ENCODE assay signal across 1 cellular context in the genomic region with DNA sequence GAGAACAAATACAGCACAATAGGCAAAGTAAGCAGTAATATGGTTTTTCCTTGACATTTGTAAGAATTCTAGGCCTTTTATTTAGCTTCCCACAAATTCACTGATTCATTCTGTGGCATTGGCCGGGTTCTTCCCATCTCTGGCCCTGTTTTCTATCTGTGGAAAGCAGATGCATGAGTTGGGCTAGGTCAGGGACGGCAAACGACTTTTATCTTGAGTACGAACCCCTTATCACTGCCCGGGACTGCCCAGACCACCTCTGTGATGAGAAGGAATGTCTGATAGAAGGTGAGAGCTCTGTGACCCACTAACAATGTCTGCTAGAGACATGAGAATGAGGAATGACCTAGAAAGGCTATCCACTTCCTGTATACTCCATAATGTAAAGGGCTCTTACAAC.
A peak's percentile ranks its signal among the peaks of the same experiment; 100 is the strongest.
TF ChIP-seq lines count a peak whose summit lies in the region.

No MANE protein-coding gene starts in this region.

TF ChIP-seq in K562, 482 proteins besides CTCF, POLR2A, EP300 and RAD21 (continued from another document and continues in another):
- TF ChIP-seq E2F8 (IDR thresholded peaks at IDR 0.05; ENCODE audit: low read depth, partially characterized antibody) (no peak), ZNF764 (CRISPR knock-in tag; IDR thresholded peaks at IDR 0.05; ENCODE audit: low read depth) (no peak), EP400 (IDR thresholded peaks at IDR 0.05) (peak; percentile 25; the same call in 1 of the 2 replicates), RREB1 (CRISPR knock-in tag; IDR thresholded peaks at IDR 0.05) (no peak), CSDE1 (IDR thresholded peaks at IDR 0.05) (no peak), ZNF165 (CRISPR knock-in tag; IDR thresholded peaks at IDR 0.05; ENCODE audit: borderline replicate concordance) (no peak), ATF6 (CRISPR knock-in tag; IDR thresholded peaks at IDR 0.05) (no peak), SMAD2 (IDR thresholded peaks at IDR 0.05; ENCODE audit: low read depth, low read length) (no peak), ADNP (tag; IDR thresholded peaks at IDR 0.05) (0 out of 2 replicates have a peak, but pooled peaks have one; percentile 53), ZFPM2 (CRISPR knock-in tag; IDR thresholded peaks at IDR 0.05) (no peak), ZNF217 (CRISPR knock-in tag; IDR thresholded peaks at IDR 0.05) (no peak), ZNF24 (IDR thresholded peaks at IDR 0.05) (peak; percentile 30; the same call in 1 of the 2 replicates), FOXP4 (CRISPR knock-in tag; IDR thresholded peaks at IDR 0.05; ENCODE audit: borderline replicate concordance) (no peak), DLX4 (CRISPR knock-in tag; IDR thresholded peaks at IDR 0.05) (no peak), ZNF398 (CRISPR knock-in tag; IDR thresholded peaks at IDR 0.05) (no peak)
- TF ChIP-seq, protein P1, sequence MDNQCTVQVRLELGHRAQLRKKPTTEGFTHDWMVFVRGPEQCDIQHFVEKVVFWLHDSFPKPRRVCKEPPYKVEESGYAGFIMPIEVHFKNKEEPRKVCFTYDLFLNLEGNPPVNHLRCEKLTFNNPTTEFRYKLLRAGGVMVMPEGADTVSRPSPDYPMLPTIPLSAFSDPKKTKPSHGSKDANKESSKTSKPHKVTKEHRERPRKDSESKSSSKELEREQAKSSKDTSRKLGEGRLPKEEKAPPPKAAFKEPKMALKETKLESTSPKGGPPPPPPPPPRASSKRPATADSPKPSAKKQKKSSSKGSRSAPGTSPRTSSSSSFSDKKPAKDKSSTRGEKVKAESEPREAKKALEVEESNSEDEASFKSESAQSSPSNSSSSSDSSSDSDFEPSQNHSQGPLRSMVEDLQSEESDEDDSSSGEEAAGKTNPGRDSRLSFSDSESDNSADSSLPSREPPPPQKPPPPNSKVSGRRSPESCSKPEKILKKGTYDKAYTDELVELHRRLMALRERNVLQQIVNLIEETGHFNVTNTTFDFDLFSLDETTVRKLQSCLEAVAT (IDR thresholded peaks at IDR 0.05): peak in 1 of 2 experiments; percentile 99; a peak in 2 of 4 replicates
- TF ChIP-seq, protein P2, sequence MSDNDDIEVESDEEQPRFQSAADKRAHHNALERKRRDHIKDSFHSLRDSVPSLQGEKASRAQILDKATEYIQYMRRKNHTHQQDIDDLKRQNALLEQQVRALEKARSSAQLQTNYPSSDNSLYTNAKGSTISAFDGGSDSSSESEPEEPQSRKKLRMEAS (CRISPR knock-in tag; IDR thresholded peaks at IDR 0.05): no peak
- TF ChIP-seq, protein P3, sequence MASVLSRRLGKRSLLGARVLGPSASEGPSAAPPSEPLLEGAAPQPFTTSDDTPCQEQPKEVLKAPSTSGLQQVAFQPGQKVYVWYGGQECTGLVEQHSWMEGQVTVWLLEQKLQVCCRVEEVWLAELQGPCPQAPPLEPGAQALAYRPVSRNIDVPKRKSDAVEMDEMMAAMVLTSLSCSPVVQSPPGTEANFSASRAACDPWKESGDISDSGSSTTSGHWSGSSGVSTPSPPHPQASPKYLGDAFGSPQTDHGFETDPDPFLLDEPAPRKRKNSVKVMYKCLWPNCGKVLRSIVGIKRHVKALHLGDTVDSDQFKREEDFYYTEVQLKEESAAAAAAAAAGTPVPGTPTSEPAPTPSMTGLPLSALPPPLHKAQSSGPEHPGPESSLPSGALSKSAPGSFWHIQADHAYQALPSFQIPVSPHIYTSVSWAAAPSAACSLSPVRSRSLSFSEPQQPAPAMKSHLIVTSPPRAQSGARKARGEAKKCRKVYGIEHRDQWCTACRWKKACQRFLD (CRISPR knock-in tag; IDR thresholded peaks at IDR 0.05): no peak
- TF ChIP-seq, protein P4, sequence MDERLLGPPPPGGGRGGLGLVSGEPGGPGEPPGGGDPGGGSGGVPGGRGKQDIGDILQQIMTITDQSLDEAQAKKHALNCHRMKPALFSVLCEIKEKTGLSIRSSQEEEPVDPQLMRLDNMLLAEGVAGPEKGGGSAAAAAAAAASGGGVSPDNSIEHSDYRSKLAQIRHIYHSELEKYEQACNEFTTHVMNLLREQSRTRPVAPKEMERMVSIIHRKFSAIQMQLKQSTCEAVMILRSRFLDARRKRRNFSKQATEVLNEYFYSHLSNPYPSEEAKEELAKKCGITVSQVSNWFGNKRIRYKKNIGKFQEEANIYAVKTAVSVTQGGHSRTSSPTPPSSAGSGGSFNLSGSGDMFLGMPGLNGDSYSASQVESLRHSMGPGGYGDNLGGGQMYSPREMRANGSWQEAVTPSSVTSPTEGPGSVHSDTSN (CRISPR knock-in tag; IDR thresholded peaks at IDR 0.05; ENCODE audit: low read depth): no peak
- TF ChIP-seq, protein P4 (tag; conservative IDR thresholded peaks at IDR 0.05; ENCODE audit: low read depth): 0 out of 2 replicates have a peak, but pooled peaks have one; percentile 8
